In genomic region chr9:93962561-93963440, GRCh38 we compare ENCODE assay signal across 1 cellular context.
TF ChIP-seq lines count a peak whose summit lies in the region.

No MANE protein-coding gene starts in this region.

TF ChIP-seq in HEK293, 187 proteins besides CTCF, POLR2A, EP300 and RAD21 (continued from another document):
- TF ChIP-seq, protein P1, sequence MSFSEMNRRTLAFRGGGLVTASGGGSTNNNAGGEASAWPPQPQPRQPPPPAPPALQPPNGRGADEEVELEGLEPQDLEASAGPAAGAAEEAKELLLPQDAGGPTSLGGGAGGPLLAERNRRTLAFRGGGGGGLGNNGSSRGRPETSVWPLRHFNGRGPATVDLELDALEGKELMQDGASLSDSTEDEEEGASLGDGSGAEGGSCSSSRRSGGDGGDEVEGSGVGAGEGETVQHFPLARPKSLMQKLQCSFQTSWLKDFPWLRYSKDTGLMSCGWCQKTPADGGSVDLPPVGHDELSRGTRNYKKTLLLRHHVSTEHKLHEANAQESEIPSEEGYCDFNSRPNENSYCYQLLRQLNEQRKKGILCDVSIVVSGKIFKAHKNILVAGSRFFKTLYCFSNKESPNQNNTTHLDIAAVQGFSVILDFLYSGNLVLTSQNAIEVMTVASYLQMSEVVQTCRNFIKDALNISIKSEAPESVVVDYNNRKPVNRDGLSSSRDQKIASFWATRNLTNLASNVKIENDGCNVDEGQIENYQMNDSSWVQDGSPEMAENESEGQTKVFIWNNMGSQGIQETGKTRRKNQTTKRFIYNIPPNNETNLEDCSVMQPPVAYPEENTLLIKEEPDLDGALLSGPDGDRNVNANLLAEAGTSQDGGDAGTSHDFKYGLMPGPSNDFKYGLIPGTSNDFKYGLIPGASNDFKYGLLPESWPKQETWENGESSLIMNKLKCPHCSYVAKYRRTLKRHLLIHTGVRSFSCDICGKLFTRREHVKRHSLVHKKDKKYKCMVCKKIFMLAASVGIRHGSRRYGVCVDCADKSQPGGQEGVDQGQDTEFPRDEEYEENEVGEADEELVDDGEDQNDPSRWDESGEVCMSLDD (tag by site-specific recombination; IDR thresholded peaks at IDR 0.05): no peak
- TF ChIP-seq, protein P2, sequence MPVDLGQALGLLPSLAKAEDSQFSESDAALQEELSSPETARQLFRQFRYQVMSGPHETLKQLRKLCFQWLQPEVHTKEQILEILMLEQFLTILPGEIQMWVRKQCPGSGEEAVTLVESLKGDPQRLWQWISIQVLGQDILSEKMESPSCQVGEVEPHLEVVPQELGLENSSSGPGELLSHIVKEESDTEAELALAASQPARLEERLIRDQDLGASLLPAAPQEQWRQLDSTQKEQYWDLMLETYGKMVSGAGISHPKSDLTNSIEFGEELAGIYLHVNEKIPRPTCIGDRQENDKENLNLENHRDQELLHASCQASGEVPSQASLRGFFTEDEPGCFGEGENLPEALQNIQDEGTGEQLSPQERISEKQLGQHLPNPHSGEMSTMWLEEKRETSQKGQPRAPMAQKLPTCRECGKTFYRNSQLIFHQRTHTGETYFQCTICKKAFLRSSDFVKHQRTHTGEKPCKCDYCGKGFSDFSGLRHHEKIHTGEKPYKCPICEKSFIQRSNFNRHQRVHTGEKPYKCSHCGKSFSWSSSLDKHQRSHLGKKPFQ (tag by site-specific recombination; IDR thresholded peaks at IDR 0.05): no peak
- TF ChIP-seq ZNF138 (tag by site-specific recombination; IDR thresholded peaks at IDR 0.05; ENCODE audit: borderline replicate concordance): no peak
- TF ChIP-seq ZNF223 (tag by site-specific recombination; IDR thresholded peaks at IDR 0.05): no peak
- TF ChIP-seq ZNF621 (tag by site-specific recombination; IDR thresholded peaks at IDR 0.05): no peak
- no peak for TF ChIP-seq ZNF555 (tag by site-specific recombination; conservative IDR thresholded peaks at IDR 0.05)
- TF ChIP-seq ATF2 (tag by site-specific recombination; IDR thresholded peaks at IDR 0.05; ENCODE audit: low read depth): peak; percentile 71; the same call in 1 of the 2 replicates
- no peak for TF ChIP-seq YY1 (tag by site-specific recombination; IDR thresholded peaks at IDR 0.05)
- TF ChIP-seq PBX3 (CRISPR knock-in tag; IDR thresholded peaks at IDR 0.05): no peak
- no peak for TF ChIP-seq GFI1B (tag by site-specific recombination; IDR thresholded peaks at IDR 0.05)
- no peak for TF ChIP-seq ZNF76 (tag by site-specific recombination; IDR thresholded peaks at IDR 0.05; ENCODE audit: borderline replicate concordance, low read depth)
- no peak for TF ChIP-seq SCRT2 (tag by site-specific recombination; IDR thresholded peaks at IDR 0.05)
- TF ChIP-seq ZNF311 (tag by site-specific recombination; IDR thresholded peaks at IDR 0.05; ENCODE audit: borderline replicate concordance): no peak
- TF ChIP-seq HOXA7 (CRISPR knock-in tag; IDR thresholded peaks at IDR 0.05; ENCODE audit: borderline replicate concordance): no peak
- TF ChIP-seq, protein P3, sequence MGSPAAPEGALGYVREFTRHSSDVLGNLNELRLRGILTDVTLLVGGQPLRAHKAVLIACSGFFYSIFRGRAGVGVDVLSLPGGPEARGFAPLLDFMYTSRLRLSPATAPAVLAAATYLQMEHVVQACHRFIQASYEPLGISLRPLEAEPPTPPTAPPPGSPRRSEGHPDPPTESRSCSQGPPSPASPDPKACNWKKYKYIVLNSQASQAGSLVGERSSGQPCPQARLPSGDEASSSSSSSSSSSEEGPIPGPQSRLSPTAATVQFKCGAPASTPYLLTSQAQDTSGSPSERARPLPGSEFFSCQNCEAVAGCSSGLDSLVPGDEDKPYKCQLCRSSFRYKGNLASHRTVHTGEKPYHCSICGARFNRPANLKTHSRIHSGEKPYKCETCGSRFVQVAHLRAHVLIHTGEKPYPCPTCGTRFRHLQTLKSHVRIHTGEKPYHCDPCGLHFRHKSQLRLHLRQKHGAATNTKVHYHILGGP (tag by site-specific recombination; IDR thresholded peaks at IDR 0.05): peak; percentile 71
- TF ChIP-seq ZNF16 (tag by site-specific recombination; IDR thresholded peaks at IDR 0.05; ENCODE audit: low read depth): no peak
- no peak for TF ChIP-seq TRIM28 (IDR thresholded peaks at IDR 0.05; ENCODE audit: borderline replicate concordance, low read length)
- no peak for TF ChIP-seq ZSCAN30 (tag by site-specific recombination; IDR thresholded peaks at IDR 0.05)
- TF ChIP-seq ZNF473 (tag by site-specific recombination; IDR thresholded peaks at IDR 0.05): no peak
- TF ChIP-seq ZNF776 (tag by site-specific recombination; IDR thresholded peaks at IDR 0.05; ENCODE audit: borderline replicate concordance): no peak
- TF ChIP-seq ZFP69B (tag by site-specific recombination; IDR thresholded peaks at IDR 0.05): no peak
- TF ChIP-seq ZNF354C (tag by site-specific recombination; IDR thresholded peaks at IDR 0.05; ENCODE audit: borderline replicate concordance, low read depth): no peak
- TF ChIP-seq, protein P4, sequence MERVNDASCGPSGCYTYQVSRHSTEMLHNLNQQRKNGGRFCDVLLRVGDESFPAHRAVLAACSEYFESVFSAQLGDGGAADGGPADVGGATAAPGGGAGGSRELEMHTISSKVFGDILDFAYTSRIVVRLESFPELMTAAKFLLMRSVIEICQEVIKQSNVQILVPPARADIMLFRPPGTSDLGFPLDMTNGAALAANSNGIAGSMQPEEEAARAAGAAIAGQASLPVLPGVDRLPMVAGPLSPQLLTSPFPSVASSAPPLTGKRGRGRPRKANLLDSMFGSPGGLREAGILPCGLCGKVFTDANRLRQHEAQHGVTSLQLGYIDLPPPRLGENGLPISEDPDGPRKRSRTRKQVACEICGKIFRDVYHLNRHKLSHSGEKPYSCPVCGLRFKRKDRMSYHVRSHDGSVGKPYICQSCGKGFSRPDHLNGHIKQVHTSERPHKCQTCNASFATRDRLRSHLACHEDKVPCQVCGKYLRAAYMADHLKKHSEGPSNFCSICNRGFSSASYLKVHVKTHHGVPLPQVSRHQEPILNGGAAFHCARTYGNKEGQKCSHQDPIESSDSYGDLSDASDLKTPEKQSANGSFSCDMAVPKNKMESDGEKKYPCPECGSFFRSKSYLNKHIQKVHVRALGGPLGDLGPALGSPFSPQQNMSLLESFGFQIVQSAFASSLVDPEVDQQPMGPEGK (tag by site-specific recombination; IDR thresholded peaks at IDR 0.05): no peak
- TF ChIP-seq ZNF830 (tag by site-specific recombination; IDR thresholded peaks at IDR 0.05; ENCODE audit: low read depth): no peak
- TF ChIP-seq ZNF214 (tag by site-specific recombination; IDR thresholded peaks at IDR 0.05; ENCODE audit: borderline replicate concordance): no peak
